Comparison of ENCODE assay signal across 24 cellular contexts in genomic region chrX:121169099-121170035, GRCh38.
"Had no signal": no experiment of that assay in that cellular context is flagged by ENCODE, and none has a peak within 500 bp of the region (broad histone marks: within the 10 kb centered on the region; RNA-seq: fewer than 3 reads in every experiment).

No MANE protein-coding gene starts in this region.

- ATAC-seq: effector memory CD8-positive, alpha-beta T cell; left ventricle myocardium superior; lower lobe of right lung; natural killer cell; psoas muscle; right cardiac atrium; stimulated activated naive B cell treated with anti-CD40 and anti-IgM and Interleukin-4, amounts not matched to agents 10 μg/mL and 1 μg/mL and 100 μg/mL, for 72 hours had no signal

- FAIRE-seq: endometrium, frontal cortex had no signal

- H3K4me3 Mint-ChIP-seq: effector memory CD8-positive, alpha-beta T cell; immature natural killer cell; memory B cell; natural killer cell; stimulated activated naive B cell treated with anti-CD40 and anti-IgM and Interleukin-4, amounts not matched to agents 10 μg/mL and 1 μg/mL and 100 μg/mL, for 72 hours had no signal

- H3K27me3 Mint-ChIP-seq: effector memory CD8-positive, alpha-beta T cell; memory B cell; stimulated activated naive B cell treated with anti-CD40 and anti-IgM and Interleukin-4, amounts not matched to agents 10 μg/mL and 1 μg/mL and 100 μg/mL, for 72 hours had no signal

- H3K27ac Mint-ChIP-seq: effector memory CD8-positive, alpha-beta T cell; immature natural killer cell; memory B cell; natural killer cell; stimulated activated naive B cell treated with anti-CD40 and anti-IgM and Interleukin-4, amounts not matched to agents 10 μg/mL and 1 μg/mL and 100 μg/mL, for 72 hours had no signal

- H3K9me3 Mint-ChIP-seq: effector memory CD8-positive, alpha-beta T cell; immature natural killer cell; natural killer cell; stimulated activated naive B cell treated with anti-CD40 and anti-IgM and Interleukin-4, amounts not matched to agents 10 μg/mL and 1 μg/mL and 100 μg/mL, for 72 hours had no signal

- H3K27me3 ChIP-seq: ovary, stomach, thyroid gland, vagina had no signal

- DNase-seq: cortex of kidney; effector memory CD8-positive, alpha-beta T cell; hypothalamus; immature natural killer cell; islet precursor cell; left ventricle myocardium superior; lower lobe of right lung; natural killer cell; occipital lobe; ovary; posterior cingulate gyrus; psoas muscle; right cardiac atrium; stimulated activated CD4-positive, alpha-beta T cell treated with anti-CD3 and anti-CD28 coated beads, Interleukin-15, amount 100 ng/mL, for 24 hours; stimulated activated CD4-positive, alpha-beta T cell treated with anti-CD3 and anti-CD28 coated beads, Interleukin-2, amount 100 ng/mL, for 48 hours; stimulated activated naive B cell treated with anti-CD40 and anti-IgM and Interleukin-4, amounts not matched to agents 10 μg/mL and 1 μg/mL and 100 μg/mL, for 72 hours; stomach; thyroid gland; trophoblast cell had no signal

- H3K36me3 Mint-ChIP-seq: immature natural killer cell; memory B cell; natural killer cell; stimulated activated naive B cell treated with anti-CD40 and anti-IgM and Interleukin-4, amounts not matched to agents 10 μg/mL and 1 μg/mL and 100 μg/mL, for 72 hours had no signal

- H3K4me1 ChIP-seq: lower lobe of right lung, psoas muscle, stomach, thyroid gland, vagina had no signal

- H3K4me1 Mint-ChIP-seq: immature natural killer cell; memory B cell; natural killer cell; stimulated activated naive B cell treated with anti-CD40 and anti-IgM and Interleukin-4, amounts not matched to agents 10 μg/mL and 1 μg/mL and 100 μg/mL, for 72 hours had no signal

- H3K4me3 ChIP-seq: lower lobe of right lung, ovary, psoas muscle, skin epidermis, stomach, thyroid gland, vagina had no signal

- H3K9me3 ChIP-seq: lower lobe of right lung, ovary, psoas muscle, stomach, thyroid gland, vagina had no signal

- H3K36me3 ChIP-seq: lower lobe of right lung, ovary, stomach, thyroid gland, vagina had no signal

- H3K27ac ChIP-seq: lower lobe of right lung, ovary, psoas muscle, skin epidermis, stomach, thyroid gland, vagina had no signal
